Comparison of ENCODE assay signal across 13 cellular contexts in the genomic region with DNA sequence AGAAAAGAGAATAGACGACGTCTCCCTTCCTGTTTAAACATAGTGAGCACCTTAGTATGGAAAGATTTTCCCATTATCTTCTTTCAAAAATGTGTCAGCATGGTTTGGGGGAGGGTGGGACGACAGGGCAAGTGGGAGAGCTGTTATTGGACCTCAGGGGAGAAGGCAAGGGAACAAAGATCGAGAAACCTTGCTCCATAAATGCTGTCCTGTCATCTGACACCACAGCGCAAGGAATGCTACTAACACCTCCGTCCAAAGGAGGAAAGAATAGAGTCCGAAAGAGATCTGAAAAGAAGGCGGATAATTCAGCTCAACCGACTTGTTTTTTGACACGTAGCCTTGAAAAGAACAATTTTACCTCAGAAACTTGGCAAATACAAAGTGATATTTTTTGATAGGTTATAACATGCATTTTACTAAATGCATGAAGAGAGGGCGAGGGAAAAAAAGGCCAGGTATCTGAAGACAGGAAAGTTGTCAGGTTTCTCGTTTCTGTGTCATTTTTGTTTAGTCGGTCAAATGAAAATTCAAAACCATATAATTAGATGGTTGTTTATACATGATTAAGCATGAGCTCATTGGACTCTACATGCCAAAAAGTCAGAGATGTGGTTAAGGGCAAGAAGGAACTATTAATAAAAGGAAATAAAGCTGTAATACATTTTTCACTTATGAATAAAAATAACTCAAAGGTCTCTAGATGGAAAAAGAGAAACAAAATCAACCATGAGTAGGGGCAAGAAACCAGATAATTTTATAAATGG.
A peak's percentile ranks its signal among the peaks of the same experiment; 100 is the strongest.
DNase-seq lines count a peak whose midpoint lies in the region; ATAC-seq, FAIRE-seq and TF ChIP-seq lines count a peak whose summit lies in the region.
"Had no signal": no experiment of that assay in that cellular context is flagged by ENCODE, and none has a peak within 500 bp of the region (broad histone marks: within the 10 kb centered on the region; RNA-seq: fewer than 3 reads in every experiment).

No MANE protein-coding gene starts in this region.

- POLR2A ChIA-PET in A673 (lab: Charles Lee; ENCODE audit: low non-redundant PET): no interaction called here

- 0 out of 3 replicates have a peak, but pooled peaks have one; percentile 34 for ATAC-seq in SK-N-SH treated with all-trans-retinoic acid at 6 μM for 48 hours
- no peak for ATAC-seq in HG03095 (IDR thresholded peaks at IDR 0.05; ENCODE audit: unreplicated experiment)
- ATAC-seq: activated CD4-positive, alpha-beta T cell treated with anti-CD3 and anti-CD28 coated beads for 36 hours had no signal

- CTCF ChIA-PET in A673 (lab: Charles Lee): no interaction called here

- peaks cover 53% of the 10 kb centered on the region for H3K27me3 ChIP-seq in A673 (replicated peaks; ENCODE audit: insufficient read depth, low read depth, low read length, poor library complexity)
- no peaks in the 10 kb centered on the region for H3K27me3 ChIP-seq in small intestine (ENCODE audit: control insufficient read depth in 2 of 2, insufficient read depth in 2 of 2, low read length in 2 of 2)

- intact Hi-C loops in A673 (cut with micrococcal nuclease; ENCODE audit: unreplicated experiment): no loop called here

- no peaks in the 10 kb centered on the region for H3K4me1 ChIP-seq in A673 (ENCODE audit: insufficient read depth, low read length, poor library complexity, severe bottlenecking)
- H3K4me1 ChIP-seq in small intestine (ENCODE audit: control insufficient read depth in 2 of 2, insufficient read depth in 1 of 2, low read depth in 1 of 2, low read length in 1 of 2): peaks cover 0 to 6% of the 10 kb centered on the region in 2 donors

- no peak overlapping the region for H3K27ac Mint-ChIP-seq in endothelial cell (ENCODE audit: unreplicated experiment)
- H3K27ac Mint-ChIP-seq: activated CD4-positive, alpha-beta T cell treated with anti-CD3 and anti-CD28 coated beads for 36 hours had no signal

- H3K4me3 ChIP-seq in fibroblast of the aortic adventitia (ENCODE audit: low read depth, low read length): no peak overlapping the region
- no peak overlapping the region for H3K4me3 ChIP-seq in A673 (ENCODE audit: low read depth, low read length, poor library complexity, severe bottlenecking)
- H3K4me3 ChIP-seq in small intestine (ENCODE audit: low read depth in 1 of 2, low read length in 2 of 2): no peak overlapping the region

- TF ChIP-seq CTCF in fibroblast of the aortic adventitia (IDR thresholded peaks at IDR 0.05; ENCODE audit: insufficient read depth, low read length) (no peak), endothelial cell (IDR thresholded peaks at IDR 0.05; ENCODE audit: unreplicated experiment) (no peak), A673 (conservative IDR thresholded peaks at IDR 0.05; ENCODE audit: low read depth, low read length) (no peak)

- H3K27ac ChIP-seq in A673 (ENCODE audit: low read depth, low read length, poor library complexity, severe bottlenecking): no peak overlapping the region
- no peak overlapping the region for H3K27ac ChIP-seq in small intestine (ENCODE audit: low read depth in 1 of 2, low read length in 1 of 2)

- H3K36me3 ChIP-seq in A673 (ENCODE audit: insufficient read depth, low read length, poor library complexity, severe bottlenecking) (no peaks in the 10 kb centered on the region), small intestine (ENCODE audit: control insufficient read depth in 2 of 2, insufficient read depth in 2 of 2, low read length in 2 of 2) (no peaks in the 10 kb centered on the region)

- BruUV-seq in A673 (replicated peaks; lab: Mats Ljungman, UMichigan): no TSS peak

- no peak for FAIRE-seq in small intestine (lab: Jason Lieb, UNC)
- FAIRE-seq: GM12892, islet of Langerhans had no signal

- no peak overlapping the region for H3K4me3 Mint-ChIP-seq in endothelial cell (ENCODE audit: unreplicated experiment)
- H3K4me3 Mint-ChIP-seq: activated CD4-positive, alpha-beta T cell treated with anti-CD3 and anti-CD28 coated beads for 36 hours had no signal

- no peaks in the 10 kb centered on the region for H3K9me3 Mint-ChIP-seq in endothelial cell (ENCODE audit: unreplicated experiment)

- H3K4me1 Mint-ChIP-seq in endothelial cell (ENCODE audit: unreplicated experiment): peaks cover 11% of the 10 kb centered on the region
- H3K4me1 Mint-ChIP-seq: activated CD4-positive, alpha-beta T cell treated with anti-CD3 and anti-CD28 coated beads for 36 hours had no signal

- DNase-seq in GM03348 (ENCODE audit: low spot score) (peak; percentile 32), fibroblast of the aortic adventitia (ENCODE audit: low read depth) (peak; percentile 62), renal cortical epithelial cell (ENCODE audit: low read depth) (peak; percentile 70), endothelial cell (ENCODE audit: low spot score) (no peak), A673 (ENCODE audit: low spot score) (no peak), small intestine (no peak)
- DNase-seq: activated CD4-positive, alpha-beta T cell treated with anti-CD3 and anti-CD28 coated beads for 36 hours; activated gamma-delta T cell treated with Interleukin-2 at 50 U/mL for 16 hours; nucleus accumbens had no signal

- H3K9me3 ChIP-seq in A673 (ENCODE audit: low read depth, low read length, poor library complexity, severe bottlenecking) (no peaks in the 10 kb centered on the region), small intestine (ENCODE audit: control insufficient read depth, low read depth) (no peaks in the 10 kb centered on the region)

- no peaks in the 10 kb centered on the region for H3K27me3 Mint-ChIP-seq in endothelial cell (ENCODE audit: unreplicated experiment)

- WGBS in small intestine, 3 donors: 73 to 92% (median 83%) methylated on average over 13 of the region's 13 CpGs

- H3K36me3 Mint-ChIP-seq in endothelial cell (ENCODE audit: low read depth, unreplicated experiment): no peaks in the 10 kb centered on the region

TF ChIP-seq in SK-N-SH treated with all-trans-retinoic acid at 6 μM for 48 hours, 23 proteins besides CTCF, POLR2A, EP300 and RAD21:
- TF ChIP-seq PPARA (CRISPR knock-in tag; IDR thresholded peaks at IDR 0.05; ENCODE audit: borderline replicate concordance) (no peak), ZNF565 (CRISPR knock-in tag; conservative IDR thresholded peaks at IDR 0.05; ENCODE audit: low read depth) (no peak), TOX (CRISPR knock-in tag; IDR thresholded peaks at IDR 0.05; ENCODE audit: borderline replicate concordance) (no peak), ARNTL (CRISPR knock-in tag; IDR thresholded peaks at IDR 0.05; ENCODE audit: borderline replicate concordance, low read depth) (no peak), ZFP30 (CRISPR knock-in tag; IDR thresholded peaks at IDR 0.05) (no peak), OSR1 (CRISPR knock-in tag; IDR thresholded peaks at IDR 0.05) (no peak)
- TF ChIP-seq, protein P1, sequence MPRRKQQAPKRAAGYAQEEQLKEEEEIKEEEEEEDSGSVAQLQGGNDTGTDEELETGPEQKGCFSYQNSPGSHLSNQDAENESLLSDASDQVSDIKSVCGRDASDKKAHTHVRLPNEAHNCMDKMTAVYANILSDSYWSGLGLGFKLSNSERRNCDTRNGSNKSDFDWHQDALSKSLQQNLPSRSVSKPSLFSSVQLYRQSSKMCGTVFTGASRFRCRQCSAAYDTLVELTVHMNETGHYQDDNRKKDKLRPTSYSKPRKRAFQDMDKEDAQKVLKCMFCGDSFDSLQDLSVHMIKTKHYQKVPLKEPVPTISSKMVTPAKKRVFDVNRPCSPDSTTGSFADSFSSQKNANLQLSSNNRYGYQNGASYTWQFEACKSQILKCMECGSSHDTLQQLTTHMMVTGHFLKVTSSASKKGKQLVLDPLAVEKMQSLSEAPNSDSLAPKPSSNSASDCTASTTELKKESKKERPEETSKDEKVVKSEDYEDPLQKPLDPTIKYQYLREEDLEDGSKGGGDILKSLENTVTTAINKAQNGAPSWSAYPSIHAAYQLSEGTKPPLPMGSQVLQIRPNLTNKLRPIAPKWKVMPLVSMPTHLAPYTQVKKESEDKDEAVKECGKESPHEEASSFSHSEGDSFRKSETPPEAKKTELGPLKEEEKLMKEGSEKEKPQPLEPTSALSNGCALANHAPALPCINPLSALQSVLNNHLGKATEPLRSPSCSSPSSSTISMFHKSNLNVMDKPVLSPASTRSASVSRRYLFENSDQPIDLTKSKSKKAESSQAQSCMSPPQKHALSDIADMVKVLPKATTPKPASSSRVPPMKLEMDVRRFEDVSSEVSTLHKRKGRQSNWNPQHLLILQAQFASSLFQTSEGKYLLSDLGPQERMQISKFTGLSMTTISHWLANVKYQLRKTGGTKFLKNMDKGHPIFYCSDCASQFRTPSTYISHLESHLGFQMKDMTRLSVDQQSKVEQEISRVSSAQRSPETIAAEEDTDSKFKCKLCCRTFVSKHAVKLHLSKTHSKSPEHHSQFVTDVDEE (CRISPR knock-in tag; IDR thresholded peaks at IDR 0.05): no peak

Comparison
In these comparisons a context has a peak if more than half of its experiments do, and no peak if none do; other contexts are left out.
1. DNase-seq: peak in GM03348 (single experiment), fibroblast of the aortic adventitia (single experiment) and renal cortical epithelial cell (single experiment); none in endothelial cell (single experiment), A673 (single experiment) and small intestine (single experiment).